Comparison of ENCODE assay signal across 20 cellular contexts in genomic region chr9:89513836-89514235, GRCh38.
"Had no signal": no experiment of that assay in that cellular context is flagged by ENCODE, and none has a peak within 500 bp of the region (broad histone marks: within the 10 kb centered on the region; RNA-seq: fewer than 3 reads in every experiment).

No MANE protein-coding gene starts in this region.

- H3K9me3 ChIP-seq: SJSA1 had no signal

- H3K27ac ChIP-seq: coronary artery, SJSA1 had no signal

- H3K36me3 ChIP-seq: SJSA1 had no signal

- DNase-seq: activated CD4-positive, alpha-beta memory T cell treated with anti-CD3 and anti-CD28 coated beads for 36 hours; activated CD4-positive, alpha-beta T cell treated with anti-CD3 and anti-CD28 coated beads, Interleukin-2, amount 10 ng/mL, durations not matched to agents 7 days and 5 days; activated CD4-positive, CD25-positive, alpha-beta regulatory T cell; activated gamma-delta T cell; activated naive CD4-positive, alpha-beta T cell treated with anti-CD3 and anti-CD28 coated beads, Interleukin-2, amount 10 ng/mL, durations not matched to agents 7 days and 5 days; activated naive CD8-positive, alpha-beta T cell treated with anti-CD3 and anti-CD28 coated beads for 36 hours; activated T-cell treated with anti-CD3 and anti-CD28 coated beads for 4 hours; activated T-cell treated with anti-CD3 and anti-CD28 coated beads, Interleukin-2, amount 50 U/mL, for 48 hours; Kasumi-1; NCI-H1092; NCI-H1417; NCI-H2029 treated with DMSO at 0.1 percent for 48 hours; SHP77; SW 1271; T1000 had no signal

- H3K4me1 ChIP-seq: SJSA1 had no signal

- ATAC-seq: activated T-helper 17 cell treated with anti-CD3 and anti-CD28 coated beads, Interleukin-2, amount 50 U/mL, for 72 hours; K562; SK-N-SH treated with all-trans-retinoic acid at 6 μM for 48 hours had no signal

- H3K4me3 ChIP-seq: coronary artery, K562, SJSA1 had no signal
